Comparison of ENCODE assay signal across 8 cellular contexts in the genomic region with DNA sequence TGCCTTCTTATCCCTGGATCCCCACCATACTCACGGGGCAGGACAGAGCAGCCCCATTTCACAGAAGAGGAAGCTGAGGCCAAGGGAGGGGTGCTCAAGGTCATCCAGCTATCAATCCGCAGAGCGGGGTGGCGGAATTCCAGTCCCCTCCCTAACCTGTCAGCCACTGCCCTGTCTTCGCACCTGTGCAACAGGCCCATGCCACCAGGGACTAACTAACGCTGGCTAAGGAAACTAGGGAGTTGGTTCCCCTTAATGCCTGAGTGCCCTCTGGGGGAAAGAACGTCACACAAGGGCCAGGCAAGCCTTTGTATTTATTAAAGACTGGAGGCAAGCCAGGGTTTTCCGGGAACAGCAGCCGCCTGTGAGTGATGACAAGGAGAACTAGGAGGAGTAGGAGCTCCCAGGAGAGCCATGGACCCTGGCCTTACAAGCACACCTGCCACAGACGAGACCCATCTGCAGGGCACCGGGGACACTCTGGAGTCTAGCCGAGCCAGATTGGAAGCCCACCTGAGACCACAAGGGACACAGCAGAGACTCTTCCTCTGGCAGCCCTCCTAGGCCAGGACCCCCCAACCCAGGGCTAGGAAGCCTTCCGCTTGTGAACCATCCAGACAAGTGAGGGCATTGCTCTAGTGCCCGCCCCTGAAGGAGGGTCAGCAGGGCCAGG.
DNase-seq lines count a peak whose midpoint lies in the region; ATAC-seq and TF ChIP-seq lines count a peak whose summit lies in the region.

No MANE protein-coding gene starts in this region.

- H3K9ac ChIP-seq in fibroblast of lung (ENCODE audit: insufficient read depth, low read length) = peak overlapping the region; percentile 61

- peak overlapping the region; percentile 41 for H3K4me2 ChIP-seq in fibroblast of lung (ENCODE audit: extremely low read depth, insufficient read depth, low read length)

- H3K4me3 ChIP-seq in RWPE2 (ENCODE audit: severe bottlenecking) (no peak overlapping the region), fibroblast of lung (replicated peaks in 1 of 4; ENCODE audit: control extremely low read depth in 1 of 4, insufficient read depth in 1 of 4, low read depth in 3 of 4, low read length in 4 of 4) (no peak overlapping the region), neutrophil (ENCODE audit: low read depth in 1 of 2, low read length in 1 of 2) (no peak overlapping the region)

- no peak for ATAC-seq in RWPE2 (ENCODE audit: low read depth)
- no peak for ATAC-seq in GM18873 (IDR thresholded peaks at IDR 0.05; ENCODE audit: low FRiP score, unreplicated experiment)
- no peak for ATAC-seq in HG03342 (IDR thresholded peaks at IDR 0.05; ENCODE audit: unreplicated experiment)

- peaks cover 26% of the 10 kb centered on the region for H3K4me1 ChIP-seq in RWPE2 (ENCODE audit: insufficient read depth, poor library complexity, severe bottlenecking)
- H3K4me1 ChIP-seq in fibroblast of lung (ENCODE audit: control insufficient read depth, extremely low read depth, insufficient read depth, low read length) = peaks cover 56% of the 10 kb centered on the region
- peaks cover 7 to 12% of the 10 kb centered on the region in 2 experiments for H3K4me1 ChIP-seq in neutrophil (ENCODE audit: control insufficient read depth in 1 of 2, insufficient read depth in 1 of 2, low read depth in 1 of 2, low read length in 1 of 2)

- no peak for TF ChIP-seq CTCF in RWPE2 (IDR thresholded peaks at IDR 0.05; ENCODE audit: poor library complexity, severe bottlenecking)
- TF ChIP-seq CTCF in fibroblast of lung (conservative IDR thresholded peaks at IDR 0.05 in 1 of 2, IDR thresholded peaks at IDR 0.05 in 1 of 2; ENCODE audit: low read depth in 1 of 2, low read length in 2 of 2) = peak; percentile 17 to 20
- TF ChIP-seq CTCF in neutrophil (IDR thresholded peaks at IDR 0.05) = no peak

- no peaks in the 10 kb centered on the region for H3K27me3 ChIP-seq in RWPE2 (ENCODE audit: insufficient read depth, poor library complexity, severe bottlenecking)
- H3K27me3 ChIP-seq in fibroblast of lung (ENCODE audit: control insufficient read depth, insufficient read depth, low read length) = no peaks in the 10 kb centered on the region
- H3K27me3 ChIP-seq in neutrophil = no peaks in the 10 kb centered on the region

- DNase-seq in AG08396 (ENCODE audit: low spot score) (peak; percentile 76), RWPE2 (ENCODE audit: low spot score) (no peak), fibroblast of lung (ENCODE audit: low read depth in 2 of 2) (peak; percentile 81 to 93), NCI-H446 (lab: John Stamatoyannopoulos, UW) (no peak), DMS53 (lab: John Stamatoyannopoulos, UW) (no peak)

- H2AFZ ChIP-seq in fibroblast of lung (ENCODE audit: low read length) = no peak overlapping the region

- H3K79me2 ChIP-seq in fibroblast of lung (ENCODE audit: control insufficient read depth, insufficient read depth, low read length) = peaks cover 93% of the 10 kb centered on the region

- H3K9me3 ChIP-seq in RWPE2 (ENCODE audit: severe bottlenecking) = no peaks in the 10 kb centered on the region
- H3K9me3 ChIP-seq in fibroblast of lung (ENCODE audit: control insufficient read depth, insufficient read depth, low read depth, low read length) = no peaks in the 10 kb centered on the region
- peaks cover 4% of the 10 kb centered on the region for H3K9me3 ChIP-seq in neutrophil

- peak overlapping the region; percentile 100 for H3K27ac ChIP-seq in RWPE2 (ENCODE audit: poor library complexity, severe bottlenecking)
- H3K27ac ChIP-seq in fibroblast of lung (ENCODE audit: insufficient read depth, low read length) = peak overlapping the region; percentile 98
- peak overlapping the region; percentile 27 for H3K27ac ChIP-seq in neutrophil

- H3K36me3 ChIP-seq in RWPE2 (ENCODE audit: low read depth) = peaks cover 100% of the 10 kb centered on the region
- peaks cover 75% of the 10 kb centered on the region for H3K36me3 ChIP-seq in fibroblast of lung (ENCODE audit: control insufficient read depth, insufficient read depth, low read length)
- H3K36me3 ChIP-seq in neutrophil = peaks cover 100% of the 10 kb centered on the region

- H4K20me1 ChIP-seq in fibroblast of lung (ENCODE audit: control insufficient read depth, extremely low read depth, insufficient read depth, low read length) = no peaks in the 10 kb centered on the region

Comparison
In these comparisons a context has a peak if more than half of its experiments do, and no peak if none do; other contexts are left out.
1. DNase-seq: peak in AG08396 (single experiment) and fibroblast of lung (2 of 2); none in RWPE2 (single experiment), NCI-H446 (0 of 2) and DMS53 (single experiment).
2. H3K27ac ChIP-seq: peak in every context shown above with its lines; median percentile 100 in RWPE2; 98 in fibroblast of lung; 27 in neutrophil.
3. CTCF ChIP-seq: peak in fibroblast of lung (2 of 2); none in RWPE2 (single experiment) and neutrophil (single experiment).